In the genomic region with DNA sequence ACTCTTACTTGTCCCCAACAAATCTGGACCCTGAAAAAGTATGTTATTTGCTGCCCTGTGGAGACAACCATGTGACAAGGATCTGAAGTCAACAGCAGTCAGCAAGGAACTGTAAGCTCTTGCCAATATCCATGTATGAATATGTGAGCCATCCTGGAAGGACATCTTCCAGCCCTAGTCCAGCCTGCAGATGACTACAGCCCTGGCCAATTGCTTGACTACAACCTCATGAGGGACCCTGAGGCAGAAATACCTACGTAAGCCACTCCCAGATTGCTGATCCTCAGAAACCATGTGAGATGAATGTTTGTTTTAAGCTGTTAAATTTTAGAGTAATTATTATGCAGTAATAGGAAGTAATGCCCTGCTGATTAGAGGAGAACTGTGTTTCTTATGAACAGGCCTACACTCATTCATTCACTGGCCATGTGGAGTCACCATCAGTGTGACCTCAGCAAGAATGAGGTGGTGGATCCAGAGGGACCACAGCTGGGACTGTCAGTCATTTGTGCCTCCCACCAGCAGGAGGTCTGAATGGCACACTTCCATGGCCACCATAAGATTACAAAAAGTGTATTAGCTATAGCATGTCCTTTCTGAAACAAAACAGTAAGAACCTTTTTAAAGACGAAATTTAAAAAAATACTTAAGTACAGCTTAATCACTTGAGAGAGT, we compare ENCODE assay signal across 27 cellular contexts.
"Had no signal": no experiment of that assay in that cellular context is flagged by ENCODE, and none has a peak within 500 bp of the region (broad histone marks: within the 10 kb centered on the region; RNA-seq: fewer than 3 reads in every experiment).

No MANE protein-coding gene starts in this region.

- H3K4me1 Mint-ChIP-seq: activated T-helper 17 cell treated with anti-CD3 and anti-CD28 coated beads, Interleukin-2, amount 50 U/mL, for 72 hours; memory B cell; nephron progenitor cell had no signal

- H3K4me1 ChIP-seq: esophagus squamous epithelium, gastroesophageal sphincter, transverse colon, uterus had no signal

- H3K27ac ChIP-seq: brain microvascular endothelial cell, esophagus squamous epithelium, gastroesophageal sphincter, transverse colon, uterus, VCaP had no signal

- DNase-seq: activated CD4-positive, alpha-beta T cell treated with anti-CD3 and anti-CD28 coated beads, Interleukin-2, amount 10 ng/mL, durations not matched to agents 7 days and 5 days; activated CD4-positive, CD25-positive, alpha-beta regulatory T cell treated with anti-CD3 and anti-CD28 coated beads, Interleukin-2, amount 50 U/mL, for 72 hours; activated CD8-positive, alpha-beta T cell treated with anti-CD3 and anti-CD28 coated beads, Interleukin-2, amount 10 ng/mL, durations not matched to agents 7 days and 5 days; activated T-cell treated with anti-CD3 and anti-CD28 coated beads, Interleukin-2, amount 50 U/mL, for 1 hour; aorta; brain microvascular endothelial cell; central memory CD4-positive, alpha-beta T cell; effector memory CD4-positive, alpha-beta T cell; esophagus squamous epithelium; head of caudate nucleus; hypothalamus; left ventricle myocardium superior; nephron progenitor cell; nucleus accumbens; stimulated activated CD4-positive, alpha-beta T cell treated with anti-CD3 and anti-CD28 coated beads, Interleukin-2, amount 100 ng/mL, for 48 hours; stimulated activated CD8-positive, alpha-beta memory T cell treated with anti-CD3 and anti-CD28 coated beads, Interleukin-4, amount 100 ng/mL, for 48 hours; stimulated activated naive B cell treated with anti-CD40 and anti-IgM and Interleukin-4, amounts not matched to agents 10 μg/mL and 1 μg/mL and 100 μg/mL, for 72 hours; transverse colon; uterus had no signal

- H3K27me3 ChIP-seq: brain microvascular endothelial cell, esophagus squamous epithelium, gastroesophageal sphincter, transverse colon, uterus had no signal

- H3K27ac Mint-ChIP-seq: activated CD4-positive, alpha-beta T cell treated with anti-CD3 and anti-CD28 coated beads, Interleukin-2, amount 10 ng/mL, durations not matched to agents 7 days and 5 days; activated CD8-positive, alpha-beta T cell treated with anti-CD3 and anti-CD28 coated beads, Interleukin-2, amount 10 ng/mL, durations not matched to agents 7 days and 5 days; activated naive CD4-positive, alpha-beta T cell treated with anti-CD3 and anti-CD28 coated beads, Interleukin-2, amount 50 U/mL, for 72 hours; activated T-helper 17 cell treated with anti-CD3 and anti-CD28 coated beads, Interleukin-2, amount 50 U/mL, for 72 hours; memory B cell; nephron progenitor cell; stimulated activated naive B cell treated with anti-CD40 and anti-IgM and Interleukin-4, amounts not matched to agents 10 μg/mL and 1 μg/mL and 100 μg/mL, for 72 hours had no signal

- ATAC-seq: activated CD8-positive, alpha-beta T cell treated with anti-CD3 and anti-CD28 coated beads, Interleukin-2, amount 10 ng/mL, durations not matched to agents 7 days and 5 days; activated naive CD4-positive, alpha-beta T cell treated with anti-CD3 and anti-CD28 coated beads, Interleukin-2, amount 50 U/mL, for 72 hours; activated T-helper 17 cell treated with anti-CD3 and anti-CD28 coated beads, Interleukin-2, amount 50 U/mL, for 72 hours; gastroesophageal sphincter; left ventricle myocardium superior; sciatic nerve had no signal

- H3K36me3 ChIP-seq: brain microvascular endothelial cell, esophagus squamous epithelium, transverse colon, uterus had no signal

- H3K9me3 ChIP-seq: esophagus squamous epithelium, gastroesophageal sphincter, transverse colon, uterus had no signal

- H3K4me3 ChIP-seq: esophagus squamous epithelium, gastroesophageal sphincter, transverse colon, uterus had no signal

- H3K27me3 Mint-ChIP-seq: activated CD4-positive, alpha-beta T cell treated with anti-CD3 and anti-CD28 coated beads, Interleukin-2, amount 10 ng/mL, durations not matched to agents 7 days and 5 days; activated T-helper 17 cell treated with anti-CD3 and anti-CD28 coated beads, Interleukin-2, amount 50 U/mL, for 72 hours; memory B cell; stimulated activated naive B cell treated with anti-CD40 and anti-IgM and Interleukin-4, amounts not matched to agents 10 μg/mL and 1 μg/mL and 100 μg/mL, for 72 hours had no signal

- H3K4me3 Mint-ChIP-seq: activated CD4-positive, alpha-beta T cell treated with anti-CD3 and anti-CD28 coated beads, Interleukin-2, amount 10 ng/mL, durations not matched to agents 7 days and 5 days; activated CD8-positive, alpha-beta T cell treated with anti-CD3 and anti-CD28 coated beads, Interleukin-2, amount 10 ng/mL, durations not matched to agents 7 days and 5 days; activated T-helper 17 cell treated with anti-CD3 and anti-CD28 coated beads, Interleukin-2, amount 50 U/mL, for 72 hours; memory B cell; nephron progenitor cell; stimulated activated naive B cell treated with anti-CD40 and anti-IgM and Interleukin-4, amounts not matched to agents 10 μg/mL and 1 μg/mL and 100 μg/mL, for 72 hours had no signal

- FAIRE-seq: colon, endothelial cell of umbilical vein had no signal

- H3K9me3 Mint-ChIP-seq: activated T-helper 17 cell treated with anti-CD3 and anti-CD28 coated beads, Interleukin-2, amount 50 U/mL, for 72 hours had no signal
